ENCODE assay signal across 7 cellular contexts in the genomic region with DNA sequence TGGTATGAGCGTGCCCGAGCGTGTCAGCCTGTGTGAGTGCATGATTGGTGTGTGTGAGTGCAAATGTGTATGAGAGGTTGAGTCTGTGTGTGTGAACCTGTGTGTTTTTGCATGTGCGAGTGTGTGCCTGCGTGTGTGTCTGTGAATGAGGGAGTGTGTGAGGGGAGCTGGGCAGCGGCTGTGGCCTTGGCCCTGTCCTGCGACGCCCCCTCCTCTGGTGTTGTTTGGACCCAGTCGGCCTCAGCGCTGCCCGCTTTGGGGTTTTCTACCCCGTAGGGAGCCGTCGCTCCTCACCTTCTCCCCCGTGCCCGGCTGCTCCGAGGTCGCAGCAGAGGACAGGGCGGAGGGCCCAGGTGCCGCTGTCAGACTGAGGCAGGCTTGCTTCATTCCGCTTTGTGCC.
DNase-seq lines count a peak whose midpoint lies in the region; ATAC-seq, FAIRE-seq and TF ChIP-seq lines count a peak whose summit lies in the region.
"Not testable (repeated sequence)": the region's sequence is repeated elsewhere in the genome, so short reads cannot be mapped to it uniquely, and the experiment has no call there.

No MANE protein-coding gene starts in this region.

- H3K9ac ChIP-seq in kidney (ENCODE audit: low read length in 2 of 2): not testable (repeated sequence)

- H3K36me3 Mint-ChIP-seq in activated B cell treated with CpG ODN at 0.5 μM for 24 hours (ENCODE audit: low read depth); chondrocyte (ENCODE audit: low read depth): not testable (repeated sequence)

- not testable (repeated sequence) for H3K27me3 Mint-ChIP-seq in activated B cell treated with CpG ODN at 0.5 μM for 24 hours; chondrocyte (ENCODE audit: low read depth)

- H3K4me3 ChIP-seq in gastroesophageal sphincter; kidney (ENCODE audit: low read length in 2 of 2); spleen: not testable (repeated sequence)

- CTCF ChIA-PET in activated B cell treated with CpG ODN at 0.5 μM for 24 hours (lab: Charles Lee): not testable (repeated sequence)

- H3K27me3 ChIP-seq in gastroesophageal sphincter; spleen (replicated peaks in 1 of 7): not testable (repeated sequence)

- H3K4me1 ChIP-seq in gastroesophageal sphincter; kidney (ENCODE audit: control insufficient read depth in 1 of 2, insufficient read depth in 1 of 2, low read depth in 1 of 2, low read length in 2 of 2); spleen: not testable (repeated sequence)

- peak; percentile 60 for FAIRE-seq in GM18507 (lab: Jason Lieb, UNC)
- not testable (repeated sequence) for FAIRE-seq in kidney (lab: Jason Lieb, UNC)

- intact Hi-C loops in activated B cell treated with CpG ODN at 0.5 μM for 24 hours (cut with micrococcal nuclease); kidney (cut with DNase I); spleen (cut with DNase I; ENCODE audit: low total_unique reads): not testable (repeated sequence)

- H3K9me3 ChIP-seq in gastroesophageal sphincter; kidney (ENCODE audit: control insufficient read depth in 1 of 2, low read length in 2 of 2); spleen: not testable (repeated sequence)

- no CpG with 5 or more reads among the region's 21 CpGs for WGBS in gastroesophageal sphincter (ENCODE audit: low coverage in 1 of 2), 2 donors
- WGBS in spleen, 5 donors: 78 to 100% (median 94%) methylated on average over 3 to 14 of the region's 21 CpGs; no CpG with 5 or more reads in 1 of the 5 donors

- H3K9me3 Mint-ChIP-seq in activated B cell treated with CpG ODN at 0.5 μM for 24 hours; chondrocyte (ENCODE audit: low read depth): not testable (repeated sequence)

- not testable (repeated sequence) for H3K4me3 Mint-ChIP-seq in activated B cell treated with CpG ODN at 0.5 μM for 24 hours; chondrocyte (ENCODE audit: unreplicated experiment)

- not testable (repeated sequence) for ATAC-seq in activated B cell treated with CpG ODN at 0.5 μM for 24 hours (ENCODE audit: low read depth)
- peak; percentile 14 for ATAC-seq in gastroesophageal sphincter
- peak; percentile 7 for ATAC-seq in stimulated activated naive CD8-positive, alpha-beta T cell treated with anti-CD3 and anti-CD28 coated beads, Interleukin-15, Interleukin-2, amounts not matched to agents 100 U/mL and 50 U/mL, for 24 hours

- not testable (repeated sequence) for TF ChIP-seq CTCF in activated B cell treated with CpG ODN at 0.5 μM for 24 hours (IDR thresholded peaks at IDR 0.05); chondrocyte (IDR thresholded peaks at IDR 0.05); gastroesophageal sphincter (IDR thresholded peaks at IDR 0.05); kidney (IDR thresholded peaks at IDR 0.05; ENCODE audit: borderline replicate concordance, extremely low read depth, insufficient read depth); spleen (IDR thresholded peaks at IDR 0.05 in 8 of 11, conservative IDR thresholded peaks at IDR 0.05 in 3 of 11)

- not testable (repeated sequence) for TF ChIP-seq EP300 in gastroesophageal sphincter (IDR thresholded peaks at IDR 0.05)

- DNase-seq in GM18507 (ENCODE audit: extremely low spot score, insufficient read length, low read depth); stimulated activated naive CD8-positive, alpha-beta T cell treated with anti-CD3 and anti-CD28 coated beads, Interleukin-15, Interleukin-2, amounts not matched to agents 100 U/mL and 50 U/mL, for 24 hours: not testable (repeated sequence)
- DNase-seq in activated B cell treated with CpG ODN at 0.5 μM for 24 hours (peak; percentile 15), chondrocyte (ENCODE audit: low spot score) (peak; percentile 88), kidney (peak; percentile 46), spleen (peak; percentile 80)

- TF ChIP-seq POLR2A in gastroesophageal sphincter (IDR thresholded peaks at IDR 0.05); spleen (IDR thresholded peaks at IDR 0.05): not testable (repeated sequence)

- H3K4me1 Mint-ChIP-seq in activated B cell treated with CpG ODN at 0.5 μM for 24 hours; chondrocyte (ENCODE audit: low read depth): not testable (repeated sequence)

- H3K27ac Mint-ChIP-seq in activated B cell treated with CpG ODN at 0.5 μM for 24 hours; chondrocyte (ENCODE audit: unreplicated experiment): not testable (repeated sequence)

- not testable (repeated sequence) for H3K36me3 ChIP-seq in gastroesophageal sphincter; kidney (ENCODE audit: control insufficient read depth in 1 of 2, insufficient read depth in 2 of 2, low read length in 2 of 2); spleen

- H3K27ac ChIP-seq in gastroesophageal sphincter; kidney (ENCODE audit: low read depth in 2 of 2, low read length in 2 of 2); spleen: not testable (repeated sequence)

- POLR2A ChIA-PET in activated B cell treated with CpG ODN at 0.5 μM for 24 hours (lab: Charles Lee): not testable (repeated sequence)
